In genomic region chr7:22052650-22053336, GRCh38 we compare ENCODE assay signal across 19 cellular contexts.
A peak's percentile ranks its signal among the peaks of the same experiment; 100 is the strongest.
DNase-seq lines count a peak whose midpoint lies in the region; ATAC-seq, FAIRE-seq and TF ChIP-seq lines count a peak whose summit lies in the region.
"Had no signal": no experiment of that assay in that cellular context is flagged by ENCODE, and none has a peak within 500 bp of the region (broad histone marks: within the 10 kb centered on the region; RNA-seq: fewer than 3 reads in every experiment).

No MANE protein-coding gene starts in this region.

- no peak overlapping the region for H3K4me3 ChIP-seq in HUES64 (ENCODE audit: low read length)
- H3K4me3 ChIP-seq in H1 (ENCODE audit: extremely low read depth in 1 of 4, insufficient read depth in 2 of 4, low read depth in 3 of 4, low read length in 4 of 4) = no peak overlapping the region
- no peak overlapping the region for H3K4me3 ChIP-seq in neuronal stem cell (ENCODE audit: low read length in 2 of 2)
- no peak overlapping the region for H3K4me3 ChIP-seq in right lobe of liver
- no peak overlapping the region for H3K4me3 ChIP-seq in hepatocyte

- no peak overlapping the region for H3K18ac ChIP-seq in H1 (ENCODE audit: extremely low read depth, low read length)
- H3K18ac ChIP-seq in neuronal stem cell (ENCODE audit: low read length) = no peak overlapping the region

- TF ChIP-seq CTCF in H1 (IDR thresholded peaks at IDR 0.05; ENCODE audit: control extremely low read depth in 1 of 3, insufficient read depth in 1 of 3, low read depth in 1 of 3, low read length in 3 of 3) (no peak), nephron (IDR thresholded peaks at IDR 0.05; ENCODE audit: unreplicated experiment in 3 of 3) (no peak), right lobe of liver (IDR thresholded peaks at IDR 0.05) (no peak), hepatocyte (IDR thresholded peaks at IDR 0.05; ENCODE audit: poor library complexity) (no peak)

- H3K27ac ChIP-seq in HUES64 (ENCODE audit: low read depth, low read length) = no peak overlapping the region
- H3K27ac ChIP-seq in H1 (ENCODE audit: low read depth, low read length) = no peak overlapping the region
- H3K27ac ChIP-seq in neuronal stem cell (replicated peaks; ENCODE audit: low read length) = peak overlapping the region; percentile 55
- H3K27ac ChIP-seq in right lobe of liver = no peak overlapping the region
- no peak overlapping the region for H3K27ac ChIP-seq in hepatocyte
- H3K27ac ChIP-seq: C4-2B had no signal

- no peak overlapping the region for H3K14ac ChIP-seq in H1 (ENCODE audit: insufficient read length)
- H3K14ac ChIP-seq in neuronal stem cell (ENCODE audit: low read length) = no peak overlapping the region

- no peak for TF ChIP-seq POLR2A in H1 (IDR thresholded peaks at IDR 0.05; ENCODE audit: control extremely low read depth in 1 of 2, low read depth in 2 of 2, low read length in 2 of 2)
- no peak for TF ChIP-seq POLR2A in right lobe of liver (IDR thresholded peaks at IDR 0.05)

- no peaks in the 10 kb centered on the region for H3K27me3 ChIP-seq in HUES64 (ENCODE audit: insufficient read depth, low read length)
- no peaks in the 10 kb centered on the region for H3K27me3 ChIP-seq in H1 (replicated peaks in 1 of 4; ENCODE audit: control insufficient read depth in 3 of 4, extremely low read depth in 1 of 4, insufficient read depth in 3 of 4, low read length in 3 of 4)
- peaks cover 0 to 30% (median 0%) of the 10 kb centered on the region in 3 experiments for H3K27me3 ChIP-seq in neuronal stem cell (ENCODE audit: control insufficient read depth in 3 of 3, insufficient read depth in 3 of 3, low read depth in 1 of 3, low read length in 3 of 3)
- no peaks in the 10 kb centered on the region for H3K27me3 ChIP-seq in right lobe of liver
- no peaks in the 10 kb centered on the region for H3K27me3 ChIP-seq in hepatocyte

- ATAC-seq in right lobe of liver = no peak
- ATAC-seq in activated naive CD8-positive, alpha-beta T cell treated with anti-CD3 and anti-CD28 coated beads, Interleukin-2, amount 50 U/mL, for 24 hours = no peak

- H3K23me2 ChIP-seq in H1 (ENCODE audit: low read depth, low read length) = no peaks in the 10 kb centered on the region

- DNase-seq in H1 (ENCODE audit: low read depth in 1 of 2, low spot score in 2 of 2) (no peak), neuronal stem cell (ENCODE audit: low spot score) (no peak), right lobe of liver (no peak), hepatocyte (ENCODE audit: low spot score) (no peak), RCC 7860 (ENCODE audit: low spot score) (no peak)
- no peak for DNase-seq in activated naive CD8-positive, alpha-beta T cell treated with anti-CD3 and anti-CD28 coated beads, Interleukin-2, amount 50 U/mL, for 24 hours
- DNase-seq: CD4-positive, alpha-beta memory T cell; DMS153; DMS79 treated with DMSO at 0.1 percent for 48 hours; EL; GOT3; IMR-90 had no signal

- H4K8ac ChIP-seq in H1 (ENCODE audit: extremely low read depth, insufficient read depth, low read length) (no peak overlapping the region), neuronal stem cell (ENCODE audit: low read depth, low read length) (no peak overlapping the region)

- no peak overlapping the region for H4K5ac ChIP-seq in H1 (ENCODE audit: insufficient read length, low read depth, low read length)

- no peak for TF ChIP-seq EP300 in H1 (IDR thresholded peaks at IDR 0.05; ENCODE audit: borderline replicate concordance in 1 of 2, low read depth in 2 of 2, low read length in 2 of 2)

- POLR2A ChIA-PET in H1 (lab: Charles Lee; ENCODE audit: partially characterized antibody) = interaction anchor here (0.9 kb wide), 1 partner anchor 16 kb away, joined by 3 read pairs; no protein-coding TSS in a partner anchor

- no peak overlapping the region for H2BK12ac ChIP-seq in H1 (ENCODE audit: low read depth, low read length)
- no peak overlapping the region for H2BK12ac ChIP-seq in neuronal stem cell (ENCODE audit: low read length)

- H3K4me1 Mint-ChIP-seq in nephron = peaks cover 24% of the 10 kb centered on the region
- no peaks in the 10 kb centered on the region for H3K4me1 Mint-ChIP-seq in activated naive CD8-positive, alpha-beta T cell treated with anti-CD3 and anti-CD28 coated beads, Interleukin-2, amount 50 U/mL, for 24 hours
- H3K4me1 Mint-ChIP-seq: B cell; CD4-positive, alpha-beta memory T cell had no signal

- no peaks in the 10 kb centered on the region for H3K36me3 ChIP-seq in HUES64 (ENCODE audit: insufficient read depth, low read length)
- no peaks in the 10 kb centered on the region for H3K36me3 ChIP-seq in H1 (ENCODE audit: control insufficient read depth in 2 of 4, insufficient read depth in 4 of 4, low read length in 3 of 4)
- H3K36me3 ChIP-seq in neuronal stem cell (replicated peaks in 1 of 2; ENCODE audit: control insufficient read depth in 2 of 2, insufficient read depth in 2 of 2, low read length in 2 of 2) = no peaks in the 10 kb centered on the region
- no peaks in the 10 kb centered on the region for H3K36me3 ChIP-seq in right lobe of liver
- no peaks in the 10 kb centered on the region for H3K36me3 ChIP-seq in hepatocyte (replicated peaks; ENCODE audit: insufficient read depth, low read depth)

- H4K91ac ChIP-seq in H1 (replicated peaks; ENCODE audit: insufficient read length, low read length) (no peak overlapping the region), neuronal stem cell (ENCODE audit: low read depth, low read length, poor library complexity) (no peak overlapping the region)

- H2AFZ ChIP-seq in H1 (ENCODE audit: low read length) (peak overlapping the region; percentile 60), neuronal stem cell (ENCODE audit: low read length) (peak overlapping the region; percentile 31), hepatocyte (no peak overlapping the region)

- no peak overlapping the region for H3K4me3 Mint-ChIP-seq in nephron
- H3K4me3 Mint-ChIP-seq in activated naive CD8-positive, alpha-beta T cell treated with anti-CD3 and anti-CD28 coated beads, Interleukin-2, amount 50 U/mL, for 24 hours = no peak overlapping the region
- H3K4me3 Mint-ChIP-seq: B cell; CD4-positive, alpha-beta memory T cell had no signal

- H2BK20ac ChIP-seq in H1 (ENCODE audit: low read length) = no peak overlapping the region

- H3K56ac ChIP-seq in H1 (replicated peaks; ENCODE audit: insufficient read length, low read depth, low read length) = no peak overlapping the region

- no peak overlapping the region for H2BK120ac ChIP-seq in H1 (replicated peaks; ENCODE audit: low read depth, low read length)
- no peak overlapping the region for H2BK120ac ChIP-seq in neuronal stem cell (ENCODE audit: low read depth, low read length)

- H3K4me1 ChIP-seq in HUES64 (ENCODE audit: insufficient read depth, low read length) (peaks cover 15% of the 10 kb centered on the region), H1 (replicated peaks in 1 of 4; ENCODE audit: control insufficient read depth in 3 of 4, insufficient read depth in 4 of 4, low read length in 3 of 4) (peaks cover 0 to 4% (median 2%) of the 10 kb centered on the region in 4 experiments; a peak in 3 of 7 replicates), neuronal stem cell (ENCODE audit: control insufficient read depth in 2 of 2, insufficient read depth in 1 of 2, low read depth in 1 of 2, low read length in 2 of 2) (peaks cover 0 to 10% of the 10 kb centered on the region in 2 donors), right lobe of liver (no peaks in the 10 kb centered on the region), hepatocyte (ENCODE audit: insufficient read depth) (no peaks in the 10 kb centered on the region)

- H3K9me2 ChIP-seq in hepatocyte (replicated peaks; ENCODE audit: insufficient read depth) = no peaks in the 10 kb centered on the region

- H3K79me2 ChIP-seq in H1 (ENCODE audit: control insufficient read depth in 1 of 2, insufficient read depth in 2 of 2, low read length in 2 of 2) (no peaks in the 10 kb centered on the region), hepatocyte (no peaks in the 10 kb centered on the region)

- H4K20me1 ChIP-seq in H1 (replicated peaks in 1 of 2; ENCODE audit: control insufficient read depth in 1 of 2, insufficient read depth in 2 of 2, low read length in 2 of 2) (no peaks in the 10 kb centered on the region), hepatocyte (ENCODE audit: insufficient read depth, poor library complexity, severe bottlenecking) (no peaks in the 10 kb centered on the region)

- FAIRE-seq in H1 (lab: Jason Lieb, UNC) (peak; percentile 39), RCC 7860 (lab: Jason Lieb, UNC) (no peak)
- FAIRE-seq: A204.1, G401.6, GM12891 had no signal

- no peaks in the 10 kb centered on the region for H3K79me1 ChIP-seq in H1 (ENCODE audit: low read depth, low read length)
- H3K79me1 ChIP-seq in neuronal stem cell (ENCODE audit: low read depth, low read length) = no peaks in the 10 kb centered on the region

- intact Hi-C loops in right lobe of liver (cut with DNase I) = no loop called here

- H3K36me3 Mint-ChIP-seq in nephron (ENCODE audit: low read depth) = no peaks in the 10 kb centered on the region
- no peaks in the 10 kb centered on the region for H3K36me3 Mint-ChIP-seq in activated naive CD8-positive, alpha-beta T cell treated with anti-CD3 and anti-CD28 coated beads, Interleukin-2, amount 50 U/mL, for 24 hours (ENCODE audit: low read depth)
- H3K36me3 Mint-ChIP-seq: CD4-positive, alpha-beta memory T cell had no signal

- peak overlapping the region; percentile 6 to 52 (median 17) for H3K27ac Mint-ChIP-seq in nephron
- no peak overlapping the region for H3K27ac Mint-ChIP-seq in activated naive CD8-positive, alpha-beta T cell treated with anti-CD3 and anti-CD28 coated beads, Interleukin-2, amount 50 U/mL, for 24 hours
- H3K27ac Mint-ChIP-seq: B cell; CD4-positive, alpha-beta memory T cell had no signal

- CTCF ChIA-PET in H1 (lab: Charles Lee; ENCODE audit: partially characterized antibody) = interaction anchor here (0.5 to 1.3 kb wide), 4 partner anchors 20 to 1028 kb away, joined by 3 read pairs; no protein-coding TSS in a partner anchor

- H2BK15ac ChIP-seq in H1 (ENCODE audit: low read length) (no peak overlapping the region), neuronal stem cell (ENCODE audit: low read length) (no peak overlapping the region)

- no peak overlapping the region for H2AK5ac ChIP-seq in H1 (ENCODE audit: low read depth, low read length)
- no peak overlapping the region for H2AK5ac ChIP-seq in neuronal stem cell (ENCODE audit: low read depth, low read length)

- TF ChIP-seq RAD21 in H1 (IDR thresholded peaks at IDR 0.05 in 1 of 2, conservative IDR thresholded peaks at IDR 0.05 in 1 of 2; ENCODE audit: low read depth in 2 of 2, low read length in 2 of 2) = no peak

- H3K4ac ChIP-seq in H1 (replicated peaks; ENCODE audit: insufficient read length, low read depth, low read length) (no peak overlapping the region), neuronal stem cell (ENCODE audit: low read length) (no peak overlapping the region)

- WGBS in HUES64 = 82% methylated on average over 9 of the region's 9 CpGs
- 64% methylated on average over 9 of the region's 9 CpGs; no CpG with 5 or more reads in 1 of the 2 experiments for WGBS in H1 (ENCODE audit: extremely low coverage in 1 of 2, insufficient coverage in 1 of 2, insufficient read length in 1 of 2, insufficient replicate concordance in 2 of 2, low coverage in 1 of 2, low lambda C conversion rate in 2 of 2, missing lambda C conversion rate in 1 of 2), 2 experiments
- no CpG with 5 or more reads among the region's 9 CpGs for WGBS in neuronal stem cell (ENCODE audit: extremely low coverage in 2 of 2, insufficient read length in 2 of 2, insufficient replicate concordance in 1 of 2), 2 donors
- 62% methylated on average over 8 of the region's 9 CpGs for WGBS in right lobe of liver (ENCODE audit: insufficient coverage, low coverage, low lambda C conversion rate, missing lambda C conversion rate)
- WGBS in hepatocyte (ENCODE audit: low lambda C conversion rate, missing lambda C conversion rate) = 81% methylated on average over 9 of the region's 9 CpGs

- H3K23ac ChIP-seq in H1 (ENCODE audit: insufficient read length) = no peak overlapping the region
- H3K23ac ChIP-seq in neuronal stem cell (ENCODE audit: low read depth, low read length, poor library complexity) = no peak overlapping the region

- no peak overlapping the region for H2BK5ac ChIP-seq in H1 (ENCODE audit: low read depth, low read length)
- H2BK5ac ChIP-seq in neuronal stem cell (ENCODE audit: low read length) = no peak overlapping the region

- H3K4me2 ChIP-seq in H1 (ENCODE audit: insufficient read depth in 1 of 2, low read depth in 2 of 2, low read length in 2 of 2) (no peak overlapping the region), neuronal stem cell (ENCODE audit: insufficient read depth, low read length, poor library complexity, severe bottlenecking) (no peak overlapping the region), hepatocyte (no peak overlapping the region)

- H3K9me3 Mint-ChIP-seq in nephron = no peaks in the 10 kb centered on the region
- no peaks in the 10 kb centered on the region for H3K9me3 Mint-ChIP-seq in activated naive CD8-positive, alpha-beta T cell treated with anti-CD3 and anti-CD28 coated beads, Interleukin-2, amount 50 U/mL, for 24 hours
- H3K9me3 Mint-ChIP-seq: CD4-positive, alpha-beta memory T cell had no signal

- H3K9me3 ChIP-seq in HUES64 (ENCODE audit: insufficient read depth, low read depth, low read length) = no peaks in the 10 kb centered on the region
- H3K9me3 ChIP-seq in H1 (ENCODE audit: insufficient read depth in 2 of 2, low read depth in 1 of 2, low read length in 1 of 2) = no peaks in the 10 kb centered on the region
- no peaks in the 10 kb centered on the region for H3K9me3 ChIP-seq in neuronal stem cell (replicated peaks in 1 of 2; ENCODE audit: control insufficient read depth in 2 of 2, insufficient read depth in 1 of 2, low read depth in 1 of 2, low read length in 2 of 2)
- H3K9me3 ChIP-seq in right lobe of liver = no peaks in the 10 kb centered on the region
- H3K9me3 ChIP-seq in hepatocyte (ENCODE audit: low read depth) = no peaks in the 10 kb centered on the region

- H3K27me3 Mint-ChIP-seq in nephron (ENCODE audit: low read depth) = peaks cover 20% of the 10 kb centered on the region
- peaks cover 4% of the 10 kb centered on the region for H3K27me3 Mint-ChIP-seq in activated naive CD8-positive, alpha-beta T cell treated with anti-CD3 and anti-CD28 coated beads, Interleukin-2, amount 50 U/mL, for 24 hours

- H3K9ac ChIP-seq in HUES64 (ENCODE audit: low read depth, low read length) (0 out of 2 replicates have a peak overlapping the region, but pooled peaks have one; percentile 17), H1 (replicated peaks in 1 of 4; ENCODE audit: extremely low read depth in 1 of 4, low read depth in 3 of 4, low read length in 3 of 4) (no peak overlapping the region), neuronal stem cell (ENCODE audit: low read depth, low read length, poor library complexity) (no peak overlapping the region)
